ENCODE assay signal across 1 cellular context in genomic region chr6:130858054-130858453, GRCh38.
TF ChIP-seq lines count a peak whose summit lies in the region.

No MANE protein-coding gene starts in this region.

TF ChIP-seq in HepG2, 621 proteins besides CTCF, POLR2A, EP300 and RAD21 (continued from another document):
- TF ChIP-seq ZSCAN9 (CRISPR knock-in tag; IDR thresholded peaks at IDR 0.05; ENCODE audit: borderline replicate concordance) = no peak
- no peak for TF ChIP-seq POGK (CRISPR knock-in tag; conservative IDR thresholded peaks at IDR 0.05)
- no peak for TF ChIP-seq ZNF136 (CRISPR knock-in tag; IDR thresholded peaks at IDR 0.05; ENCODE audit: low read depth)
- TF ChIP-seq RFX3 (CRISPR knock-in tag; IDR thresholded peaks at IDR 0.05) = no peak
- TF ChIP-seq ZBTB38 (CRISPR knock-in tag; IDR thresholded peaks at IDR 0.05) = 0 out of 2 replicates have a peak, but pooled peaks have one; percentile 20
- TF ChIP-seq ZNF570 (CRISPR knock-in tag; IDR thresholded peaks at IDR 0.05; ENCODE audit: borderline replicate concordance) = no peak
- TF ChIP-seq MED8 (CRISPR knock-in tag; IDR thresholded peaks at IDR 0.05; ENCODE audit: insufficient replicate concordance) = no peak
- no peak for TF ChIP-seq TFDP2 (CRISPR knock-in tag; IDR thresholded peaks at IDR 0.05)
- TF ChIP-seq HDAC2 (CRISPR knock-in tag; IDR thresholded peaks at IDR 0.05) = 0 out of 2 replicates have a peak, but pooled peaks have one; percentile 6
- no peak for TF ChIP-seq ZFP90 (CRISPR knock-in tag; IDR thresholded peaks at IDR 0.05; ENCODE audit: borderline replicate concordance)
- no peak for TF ChIP-seq FOSL2 (CRISPR knock-in tag; IDR thresholded peaks at IDR 0.05)
- TF ChIP-seq SMARCE1 (IDR thresholded peaks at IDR 0.05; ENCODE audit: borderline replicate concordance) = no peak
- TF ChIP-seq ZNF598 (CRISPR knock-in tag; IDR thresholded peaks at IDR 0.05; ENCODE audit: borderline replicate concordance) = peak; percentile 65; the same call in 1 of the 2 replicates
- TF ChIP-seq, protein P1, sequence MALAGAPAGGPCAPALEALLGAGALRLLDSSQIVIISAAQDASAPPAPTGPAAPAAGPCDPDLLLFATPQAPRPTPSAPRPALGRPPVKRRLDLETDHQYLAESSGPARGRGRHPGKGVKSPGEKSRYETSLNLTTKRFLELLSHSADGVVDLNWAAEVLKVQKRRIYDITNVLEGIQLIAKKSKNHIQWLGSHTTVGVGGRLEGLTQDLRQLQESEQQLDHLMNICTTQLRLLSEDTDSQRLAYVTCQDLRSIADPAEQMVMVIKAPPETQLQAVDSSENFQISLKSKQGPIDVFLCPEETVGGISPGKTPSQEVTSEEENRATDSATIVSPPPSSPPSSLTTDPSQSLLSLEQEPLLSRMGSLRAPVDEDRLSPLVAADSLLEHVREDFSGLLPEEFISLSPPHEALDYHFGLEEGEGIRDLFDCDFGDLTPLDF (CRISPR knock-in tag; IDR thresholded peaks at IDR 0.05) = no peak
- TF ChIP-seq RARA (CRISPR knock-in tag; IDR thresholded peaks at IDR 0.05) = no peak
- TF ChIP-seq, protein P2, sequence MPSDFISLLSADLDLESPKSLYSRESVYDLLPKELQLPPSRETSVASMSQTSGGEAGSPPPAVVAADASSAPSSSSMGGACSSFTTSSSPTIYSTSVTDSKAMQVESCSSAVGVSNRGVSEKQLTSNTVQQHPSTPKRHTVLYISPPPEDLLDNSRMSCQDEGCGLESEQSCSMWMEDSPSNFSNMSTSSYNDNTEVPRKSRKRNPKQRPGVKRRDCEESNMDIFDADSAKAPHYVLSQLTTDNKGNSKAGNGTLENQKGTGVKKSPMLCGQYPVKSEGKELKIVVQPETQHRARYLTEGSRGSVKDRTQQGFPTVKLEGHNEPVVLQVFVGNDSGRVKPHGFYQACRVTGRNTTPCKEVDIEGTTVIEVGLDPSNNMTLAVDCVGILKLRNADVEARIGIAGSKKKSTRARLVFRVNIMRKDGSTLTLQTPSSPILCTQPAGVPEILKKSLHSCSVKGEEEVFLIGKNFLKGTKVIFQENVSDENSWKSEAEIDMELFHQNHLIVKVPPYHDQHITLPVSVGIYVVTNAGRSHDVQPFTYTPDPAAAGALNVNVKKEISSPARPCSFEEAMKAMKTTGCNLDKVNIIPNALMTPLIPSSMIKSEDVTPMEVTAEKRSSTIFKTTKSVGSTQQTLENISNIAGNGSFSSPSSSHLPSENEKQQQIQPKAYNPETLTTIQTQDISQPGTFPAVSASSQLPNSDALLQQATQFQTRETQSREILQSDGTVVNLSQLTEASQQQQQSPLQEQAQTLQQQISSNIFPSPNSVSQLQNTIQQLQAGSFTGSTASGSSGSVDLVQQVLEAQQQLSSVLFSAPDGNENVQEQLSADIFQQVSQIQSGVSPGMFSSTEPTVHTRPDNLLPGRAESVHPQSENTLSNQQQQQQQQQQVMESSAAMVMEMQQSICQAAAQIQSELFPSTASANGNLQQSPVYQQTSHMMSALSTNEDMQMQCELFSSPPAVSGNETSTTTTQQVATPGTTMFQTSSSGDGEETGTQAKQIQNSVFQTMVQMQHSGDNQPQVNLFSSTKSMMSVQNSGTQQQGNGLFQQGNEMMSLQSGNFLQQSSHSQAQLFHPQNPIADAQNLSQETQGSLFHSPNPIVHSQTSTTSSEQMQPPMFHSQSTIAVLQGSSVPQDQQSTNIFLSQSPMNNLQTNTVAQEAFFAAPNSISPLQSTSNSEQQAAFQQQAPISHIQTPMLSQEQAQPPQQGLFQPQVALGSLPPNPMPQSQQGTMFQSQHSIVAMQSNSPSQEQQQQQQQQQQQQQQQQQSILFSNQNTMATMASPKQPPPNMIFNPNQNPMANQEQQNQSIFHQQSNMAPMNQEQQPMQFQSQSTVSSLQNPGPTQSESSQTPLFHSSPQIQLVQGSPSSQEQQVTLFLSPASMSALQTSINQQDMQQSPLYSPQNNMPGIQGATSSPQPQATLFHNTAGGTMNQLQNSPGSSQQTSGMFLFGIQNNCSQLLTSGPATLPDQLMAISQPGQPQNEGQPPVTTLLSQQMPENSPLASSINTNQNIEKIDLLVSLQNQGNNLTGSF (CRISPR knock-in tag; IDR thresholded peaks at IDR 0.05) = no peak
- peak; percentile 2; the same call in 1 of the 2 replicates for TF ChIP-seq ZFX (CRISPR knock-in tag; IDR thresholded peaks at IDR 0.05; ENCODE audit: low read depth)
- no peak for TF ChIP-seq NCOA1 (CRISPR knock-in tag; IDR thresholded peaks at IDR 0.05)
- TF ChIP-seq, protein P3, sequence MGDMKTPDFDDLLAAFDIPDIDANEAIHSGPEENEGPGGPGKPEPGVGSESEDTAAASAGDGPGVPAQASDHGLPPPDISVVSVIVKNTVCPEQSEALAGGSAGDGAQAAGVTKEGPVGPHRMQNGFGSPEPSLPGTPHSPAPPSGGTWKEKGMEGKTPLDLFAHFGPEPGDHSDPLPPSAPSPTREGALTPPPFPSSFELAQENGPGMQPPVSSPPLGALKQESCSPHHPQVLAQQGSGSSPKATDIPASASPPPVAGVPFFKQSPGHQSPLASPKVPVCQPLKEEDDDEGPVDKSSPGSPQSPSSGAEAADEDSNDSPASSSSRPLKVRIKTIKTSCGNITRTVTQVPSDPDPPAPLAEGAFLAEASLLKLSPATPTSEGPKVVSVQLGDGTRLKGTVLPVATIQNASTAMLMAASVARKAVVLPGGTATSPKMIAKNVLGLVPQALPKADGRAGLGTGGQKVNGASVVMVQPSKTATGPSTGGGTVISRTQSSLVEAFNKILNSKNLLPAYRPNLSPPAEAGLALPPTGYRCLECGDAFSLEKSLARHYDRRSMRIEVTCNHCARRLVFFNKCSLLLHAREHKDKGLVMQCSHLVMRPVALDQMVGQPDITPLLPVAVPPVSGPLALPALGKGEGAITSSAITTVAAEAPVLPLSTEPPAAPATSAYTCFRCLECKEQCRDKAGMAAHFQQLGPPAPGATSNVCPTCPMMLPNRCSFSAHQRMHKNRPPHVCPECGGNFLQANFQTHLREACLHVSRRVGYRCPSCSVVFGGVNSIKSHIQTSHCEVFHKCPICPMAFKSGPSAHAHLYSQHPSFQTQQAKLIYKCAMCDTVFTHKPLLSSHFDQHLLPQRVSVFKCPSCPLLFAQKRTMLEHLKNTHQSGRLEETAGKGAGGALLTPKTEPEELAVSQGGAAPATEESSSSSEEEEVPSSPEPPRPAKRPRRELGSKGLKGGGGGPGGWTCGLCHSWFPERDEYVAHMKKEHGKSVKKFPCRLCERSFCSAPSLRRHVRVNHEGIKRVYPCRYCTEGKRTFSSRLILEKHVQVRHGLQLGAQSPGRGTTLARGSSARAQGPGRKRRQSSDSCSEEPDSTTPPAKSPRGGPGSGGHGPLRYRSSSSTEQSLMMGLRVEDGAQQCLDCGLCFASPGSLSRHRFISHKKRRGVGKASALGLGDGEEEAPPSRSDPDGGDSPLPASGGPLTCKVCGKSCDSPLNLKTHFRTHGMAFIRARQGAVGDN (CRISPR knock-in tag; IDR thresholded peaks at IDR 0.05) = peak; percentile 49
- TF ChIP-seq, protein P4, sequence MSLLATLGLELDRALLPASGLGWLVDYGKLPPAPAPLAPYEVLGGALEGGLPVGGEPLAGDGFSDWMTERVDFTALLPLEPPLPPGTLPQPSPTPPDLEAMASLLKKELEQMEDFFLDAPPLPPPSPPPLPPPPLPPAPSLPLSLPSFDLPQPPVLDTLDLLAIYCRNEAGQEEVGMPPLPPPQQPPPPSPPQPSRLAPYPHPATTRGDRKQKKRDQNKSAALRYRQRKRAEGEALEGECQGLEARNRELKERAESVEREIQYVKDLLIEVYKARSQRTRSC (CRISPR knock-in tag; IDR thresholded peaks at IDR 0.05; ENCODE audit: low read depth) = 0 out of 2 replicates have a peak, but pooled peaks have one; percentile 29
- TF ChIP-seq YEATS2 (CRISPR knock-in tag; IDR thresholded peaks at IDR 0.05; ENCODE audit: borderline replicate concordance) = no peak
- TF ChIP-seq, protein P5, sequence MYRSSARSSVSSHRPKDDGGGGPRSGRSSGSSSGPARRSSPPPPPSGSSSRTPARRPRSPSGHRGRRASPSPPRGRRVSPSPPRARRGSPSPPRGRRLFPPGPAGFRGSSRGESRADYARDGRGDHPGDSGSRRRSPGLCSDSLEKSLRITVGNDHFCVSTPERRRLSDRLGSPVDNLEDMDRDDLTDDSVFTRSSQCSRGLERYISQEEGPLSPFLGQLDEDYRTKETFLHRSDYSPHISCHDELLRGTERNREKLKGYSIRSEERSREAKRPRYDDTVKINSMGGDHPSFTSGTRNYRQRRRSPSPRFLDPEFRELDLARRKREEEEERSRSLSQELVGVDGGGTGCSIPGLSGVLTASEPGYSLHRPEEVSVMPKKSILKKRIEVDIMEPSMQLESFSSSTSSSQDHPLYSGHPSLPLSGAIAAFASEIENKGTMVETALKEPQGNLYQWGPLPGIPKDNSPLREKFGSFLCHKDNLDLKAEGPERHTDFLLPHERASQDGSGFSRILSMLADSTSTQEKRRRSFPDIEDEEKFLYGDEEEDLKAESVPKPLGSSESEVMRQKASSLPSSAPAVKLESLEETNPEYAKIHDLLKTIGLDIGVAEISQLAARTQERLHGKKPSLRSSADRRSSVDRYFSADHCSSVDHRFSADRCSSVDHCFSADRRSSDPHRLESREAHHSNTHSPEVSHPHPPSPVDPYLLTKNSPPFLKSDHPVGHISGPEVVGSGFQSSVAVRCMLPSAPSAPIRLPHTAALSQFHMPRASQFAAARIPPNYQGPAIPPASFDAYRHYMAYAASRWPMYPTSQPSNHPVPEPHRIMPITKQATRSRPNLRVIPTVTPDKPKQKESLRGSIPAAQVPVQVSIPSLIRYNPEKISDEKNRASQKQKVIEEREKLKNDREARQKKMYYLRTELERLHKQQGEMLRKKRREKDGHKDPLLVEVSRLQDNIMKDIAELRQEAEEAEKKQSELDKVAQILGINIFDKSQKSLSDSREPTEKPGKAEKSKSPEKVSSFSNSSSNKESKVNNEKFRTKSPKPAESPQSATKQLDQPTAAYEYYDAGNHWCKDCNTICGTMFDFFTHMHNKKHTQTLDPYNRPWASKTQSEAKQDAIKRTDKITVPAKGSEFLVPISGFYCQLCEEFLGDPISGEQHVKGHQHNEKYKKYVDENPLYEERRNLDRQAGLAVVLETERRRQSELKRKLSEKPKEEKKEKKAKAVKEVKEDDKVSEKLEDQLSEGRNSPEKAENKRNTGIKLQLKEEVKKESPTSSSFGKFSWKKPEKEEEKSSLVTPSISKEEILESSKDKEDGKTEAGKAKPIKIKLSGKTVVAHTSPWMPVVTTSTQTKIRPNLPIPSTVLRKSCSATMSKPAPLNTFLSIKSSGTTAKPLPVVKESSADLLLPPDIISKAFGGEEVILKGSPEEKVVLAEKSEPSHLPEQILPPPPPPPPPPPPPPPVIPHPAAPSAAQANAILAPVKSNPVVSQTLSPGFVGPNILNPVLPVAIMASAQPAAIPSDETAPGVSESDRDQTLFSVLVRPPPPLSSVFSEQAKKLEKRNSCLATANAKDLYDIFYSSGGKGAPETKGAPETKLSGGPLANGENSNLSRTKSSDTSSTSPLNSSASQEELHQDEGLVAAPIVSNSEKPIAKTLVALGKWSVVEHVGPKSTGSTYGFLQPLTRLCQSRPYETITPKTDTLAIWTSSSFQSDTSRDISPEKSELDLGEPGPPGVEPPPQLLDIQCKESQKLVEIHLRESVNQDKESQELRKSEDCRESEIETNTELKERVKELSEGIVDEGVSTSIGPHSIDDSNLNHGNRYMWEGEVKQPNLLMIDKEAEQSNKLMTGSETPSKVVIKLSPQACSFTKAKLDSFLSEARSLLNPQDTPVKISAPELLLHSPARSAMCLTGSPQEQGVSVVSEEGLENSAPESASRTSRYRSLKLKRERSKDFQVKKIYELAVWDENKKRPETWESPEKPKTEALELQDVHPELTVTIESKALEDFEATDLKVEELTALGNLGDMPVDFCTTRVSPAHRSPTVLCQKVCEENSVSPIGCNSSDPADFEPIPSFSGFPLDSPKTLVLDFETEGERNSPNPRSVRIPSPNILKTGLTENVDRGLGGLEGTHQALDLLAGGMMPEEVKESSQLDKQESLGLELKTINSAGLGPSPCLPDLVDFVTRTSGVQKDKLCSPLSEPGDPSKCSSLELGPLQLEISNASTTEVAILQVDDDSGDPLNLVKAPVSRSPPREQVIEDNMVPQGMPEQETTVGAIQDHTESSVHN (CRISPR knock-in tag; IDR thresholded peaks at IDR 0.05) = no peak
- TF ChIP-seq ZNF703 (CRISPR knock-in tag; IDR thresholded peaks at IDR 0.05; ENCODE audit: borderline replicate concordance) = no peak
- TF ChIP-seq ZNF605 (CRISPR knock-in tag; IDR thresholded peaks at IDR 0.05) = no peak
- TF ChIP-seq HINFP (CRISPR knock-in tag; IDR thresholded peaks at IDR 0.05; ENCODE audit: low read depth) = no peak
- peak; percentile 48; the same call in 1 of the 2 replicates for TF ChIP-seq ZSCAN29 (CRISPR knock-in tag; conservative IDR thresholded peaks at IDR 0.05)
